ENCODE assay signal across 17 cellular contexts in the genomic region with DNA sequence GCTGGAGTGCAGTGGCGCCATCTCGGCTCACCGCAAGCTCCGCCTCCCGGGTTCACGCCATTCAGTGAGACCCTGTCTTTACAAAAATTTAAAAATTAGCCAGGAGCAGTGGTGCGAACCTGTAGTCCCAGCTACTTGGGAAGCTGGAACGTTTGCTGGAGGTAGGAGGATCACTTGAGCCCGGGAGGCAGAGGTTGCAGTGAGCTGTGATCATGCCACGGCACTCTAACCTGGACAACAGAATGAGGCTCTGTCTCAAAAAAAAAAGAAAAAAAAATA. TPM values are rescaled to one million over a fixed set of nuclear protein-coding genes. Genes with fewer than 3 reads are reported as not detected.
DNase-seq lines count a peak whose midpoint lies in the region; ATAC-seq and TF ChIP-seq lines count a peak whose summit lies in the region.
"Had no signal": no experiment of that assay in that cellular context is flagged by ENCODE, and none has a peak within 500 bp of the region (broad histone marks: within the 10 kb centered on the region; RNA-seq: fewer than 3 reads in every experiment).

No MANE protein-coding gene starts in this region.

- H3K4me3 ChIP-seq in HCT116 (replicated peaks in 1 of 2; ENCODE audit: low read depth in 1 of 2, low read length in 2 of 2) (0 out of 4 replicates have a peak overlapping the region, but pooled peaks of 1 of the 2 experiments have one; percentile 49), adipocyte (ENCODE audit: low read length) (no peak overlapping the region), stomach (no peak overlapping the region)
- H3K4me3 ChIP-seq: lung, psoas muscle had no signal

- no peaks in the 10 kb centered on the region for H3K9me2 ChIP-seq in HCT116 (ENCODE audit: insufficient read depth)

- peak overlapping the region; percentile 87 for H3K4me2 ChIP-seq in HCT116 (ENCODE audit: low read length)

- CTCF ChIA-PET in HCT116 (lab: Charles Lee) = interaction anchor here (0.9 to 2.1 kb wide), 3 partner anchors 19 to 63 kb away, joined by 4 to 9 read pairs (median 4); no protein-coding TSS in a partner anchor

- TF ChIP-seq CTCF in HCT116 (IDR thresholded peaks at IDR 0.05 in 2 of 3, conservative IDR thresholded peaks at IDR 0.05 in 1 of 3; ENCODE audit: borderline replicate concordance in 1 of 3, insufficient read depth in 1 of 3, low read depth in 2 of 3, low read length in 2 of 3) (no peak), stomach (IDR thresholded peaks at IDR 0.05) (no peak), GM20000 (IDR thresholded peaks at IDR 0.05; ENCODE audit: extremely low read depth, missing control alignments) (no peak), mesothelial cell of epicardium (IDR thresholded peaks at IDR 0.05; ENCODE audit: unreplicated experiment) (no peak)

- peaks cover 47% of the 10 kb centered on the region for H3K4me1 Mint-ChIP-seq in mesothelial cell of epicardium

- no peaks in the 10 kb centered on the region for H3K9me3 ChIP-seq in HCT116 (ENCODE audit: control insufficient read depth in 1 of 2, insufficient read depth in 1 of 2, low read depth in 1 of 2, low read length in 2 of 2)
- H3K9me3 ChIP-seq in adipocyte (ENCODE audit: control insufficient read depth, low read length) = no peaks in the 10 kb centered on the region
- H3K9me3 ChIP-seq in stomach = no peaks in the 10 kb centered on the region
- H3K9me3 ChIP-seq: BE2C, psoas muscle had no signal

- no peaks in the 10 kb centered on the region for H3K36me3 ChIP-seq in HCT116 (ENCODE audit: control insufficient read depth in 1 of 2, insufficient read depth in 2 of 2, low read length in 2 of 2)
- H3K36me3 ChIP-seq in adipocyte (ENCODE audit: control insufficient read depth, insufficient read depth, low read length, severe bottlenecking) = no peaks in the 10 kb centered on the region
- no peaks in the 10 kb centered on the region for H3K36me3 ChIP-seq in stomach
- H3K36me3 ChIP-seq: BE2C had no signal

- peaks cover 4% of the 10 kb centered on the region; the same call in 1 of the 2 replicates for H3K79me2 ChIP-seq in HCT116 (ENCODE audit: insufficient read depth, low read length)

- H3K4me3 Mint-ChIP-seq in mesothelial cell of epicardium = no peak overlapping the region
- H3K4me3 Mint-ChIP-seq: natural killer cell; stimulated activated naive CD8-positive, alpha-beta T cell treated with anti-CD3 and anti-CD28 coated beads, Interleukin-15, amount 100 ng/mL, for 72 hours had no signal

- DNase-seq in HCT116 (ENCODE audit: low read depth, low spot score) = no peak
- no peak for DNase-seq in adipocyte (ENCODE audit: low read depth)
- peak; percentile 41 for DNase-seq in left kidney (ENCODE audit: low read depth, low spot score)
- no peak for DNase-seq in stomach
- DNase-seq in GM20000 (ENCODE audit: low spot score) = no peak
- no peak for DNase-seq in mesothelial cell of epicardium (ENCODE audit: low spot score in 2 of 2, unreplicated experiment in 2 of 2)
- no peak for DNase-seq in effector CD8-positive, alpha-beta T cell (lab: John Stamatoyannopoulos, UW)
- DNase-seq: activated CD4-positive, alpha-beta T cell treated with anti-CD3 and anti-CD28 coated beads for 48 hours; activated effector memory CD4-positive, alpha-beta T cell treated with Interleukin-2 at 50 U/mL for 16 hours; BE2C; natural killer cell; NCI-H1105; NCI-H2107; NCI-H526; psoas muscle; stimulated activated naive CD8-positive, alpha-beta T cell treated with anti-CD3 and anti-CD28 coated beads, Interleukin-15, amount 100 ng/mL, for 72 hours had no signal

- H3K4me1 ChIP-seq in HCT116 (ENCODE audit: control insufficient read depth in 1 of 2, insufficient read depth in 2 of 2, low read length in 2 of 2) (peaks cover 71 to 97% of the 10 kb centered on the region in 2 experiments), adipocyte (ENCODE audit: control insufficient read depth, insufficient read depth, low read length) (peaks cover 75% of the 10 kb centered on the region), stomach (peaks cover 28 to 70% (median 46%) of the 10 kb centered on the region in 4 donors)

- peak overlapping the region; percentile 96 for H3K27ac ChIP-seq in HCT116 (ENCODE audit: low read depth, low read length)
- H3K27ac ChIP-seq in stomach = peak overlapping the region in 3 of 5 donors; percentile 64 to 76 (median 72)

- POLR2A ChIA-PET in HCT116 (lab: Charles Lee) = interaction anchor here (1.0 to 1.3 kb wide), 4 partner anchors 8 to 99 kb away, joined by 3 to 6 read pairs (median 3); no protein-coding TSS in a partner anchor

- intact Hi-C loops in HCT116 (cut with micrococcal nuclease) (no loop called here), stomach (cut with DNase I; ENCODE audit: low total_unique reads) (no loop called here)

- no peak overlapping the region for H3K27ac Mint-ChIP-seq in mesothelial cell of epicardium
- H3K27ac Mint-ChIP-seq: natural killer cell; stimulated activated naive CD8-positive, alpha-beta T cell treated with anti-CD3 and anti-CD28 coated beads, Interleukin-15, amount 100 ng/mL, for 72 hours had no signal

- RAD21 ChIA-PET in HCT116 (lab: Charles Lee; ENCODE audit: low non-redundant PET in 1 of 2, low total read pairs in 2 of 2, uncharacterized antibody in 2 of 2, unreplicated experiment in 2 of 2) = no interaction called here

- TF ChIP-seq RAD21 in HCT116 (IDR thresholded peaks at IDR 0.05; ENCODE audit: low read depth) = no peak

- BruUV-seq in HCT116 (replicated peaks; lab: Mats Ljungman, UMichigan) = no TSS peak

- H4K20me1 ChIP-seq in HCT116 (ENCODE audit: insufficient read depth) = no peaks in the 10 kb centered on the region

- no peak for TF ChIP-seq POLR2A in HCT116 (IDR thresholded peaks at IDR 0.05; ENCODE audit: borderline replicate concordance, extremely low read depth, insufficient read depth, insufficient read length)
- no peak for TF ChIP-seq POLR2A in stomach (IDR thresholded peaks at IDR 0.05)

- H3K9me3 Mint-ChIP-seq in mesothelial cell of epicardium = no peaks in the 10 kb centered on the region
- H3K9me3 Mint-ChIP-seq: natural killer cell; stimulated activated naive CD8-positive, alpha-beta T cell treated with anti-CD3 and anti-CD28 coated beads, Interleukin-15, amount 100 ng/mL, for 72 hours had no signal

- 88 to 95% (median 93%) methylated on average over 10 of the region's 10 CpGs for WGBS in stomach, 5 donors

- H2AFZ ChIP-seq in HCT116 (ENCODE audit: low read depth, low read length, poor library complexity, severe bottlenecking) = no peak overlapping the region

- H3K27me3 Mint-ChIP-seq in mesothelial cell of epicardium (ENCODE audit: low read depth) = no peaks in the 10 kb centered on the region
- H3K27me3 Mint-ChIP-seq: stimulated activated naive CD8-positive, alpha-beta T cell treated with anti-CD3 and anti-CD28 coated beads, Interleukin-15, amount 100 ng/mL, for 72 hours had no signal

- TF ChIP-seq EP300 in stomach (IDR thresholded peaks at IDR 0.05) = no peak

- ATAC-seq in HCT116 = no peak
- ATAC-seq: natural killer cell had no signal

- H3K36me3 Mint-ChIP-seq in mesothelial cell of epicardium = no peaks in the 10 kb centered on the region
- H3K36me3 Mint-ChIP-seq: natural killer cell had no signal

- H3K27me3 ChIP-seq in HCT116 (ENCODE audit: insufficient read depth, low read length) = no peaks in the 10 kb centered on the region
- H3K27me3 ChIP-seq in adipocyte (replicated peaks; ENCODE audit: control insufficient read depth, insufficient read depth, low read length) = no peaks in the 10 kb centered on the region
- H3K27me3 ChIP-seq in stomach = no peaks in the 10 kb centered on the region
- H3K27me3 ChIP-seq: BE2C had no signal

- peak overlapping the region; percentile 68 for H3K9ac ChIP-seq in HCT116 (ENCODE audit: low read length)
- peak overlapping the region; percentile 72 for H3K9ac ChIP-seq in adipocyte (ENCODE audit: low read length)

TF ChIP-seq in HCT116, 20 proteins besides CTCF, POLR2A, EP300 and RAD21 (continues in another document):
- TF ChIP-seq CEBPB (IDR thresholded peaks at IDR 0.05; ENCODE audit: low read depth) = no peak
- TF ChIP-seq, protein P1, sequence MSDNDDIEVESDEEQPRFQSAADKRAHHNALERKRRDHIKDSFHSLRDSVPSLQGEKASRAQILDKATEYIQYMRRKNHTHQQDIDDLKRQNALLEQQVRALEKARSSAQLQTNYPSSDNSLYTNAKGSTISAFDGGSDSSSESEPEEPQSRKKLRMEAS (IDR thresholded peaks at IDR 0.05) = no peak
- TF ChIP-seq EZH2phosphoT487 (IDR thresholded peaks at IDR 0.05; ENCODE audit: borderline replicate concordance) = no peak
- no peak for TF ChIP-seq SP1 (IDR thresholded peaks at IDR 0.05; ENCODE audit: low read depth)
- TF ChIP-seq, protein P2, sequence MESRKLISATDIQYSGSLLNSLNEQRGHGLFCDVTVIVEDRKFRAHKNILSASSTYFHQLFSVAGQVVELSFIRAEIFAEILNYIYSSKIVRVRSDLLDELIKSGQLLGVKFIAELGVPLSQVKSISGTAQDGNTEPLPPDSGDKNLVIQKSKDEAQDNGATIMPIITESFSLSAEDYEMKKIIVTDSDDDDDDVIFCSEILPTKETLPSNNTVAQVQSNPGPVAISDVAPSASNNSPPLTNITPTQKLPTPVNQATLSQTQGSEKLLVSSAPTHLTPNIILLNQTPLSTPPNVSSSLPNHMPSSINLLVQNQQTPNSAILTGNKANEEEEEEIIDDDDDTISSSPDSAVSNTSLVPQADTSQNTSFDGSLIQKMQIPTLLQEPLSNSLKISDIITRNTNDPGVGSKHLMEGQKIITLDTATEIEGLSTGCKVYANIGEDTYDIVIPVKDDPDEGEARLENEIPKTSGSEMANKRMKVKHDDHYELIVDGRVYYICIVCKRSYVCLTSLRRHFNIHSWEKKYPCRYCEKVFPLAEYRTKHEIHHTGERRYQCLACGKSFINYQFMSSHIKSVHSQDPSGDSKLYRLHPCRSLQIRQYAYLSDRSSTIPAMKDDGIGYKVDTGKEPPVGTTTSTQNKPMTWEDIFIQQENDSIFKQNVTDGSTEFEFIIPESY (IDR thresholded peaks at IDR 0.05; ENCODE audit: extremely low read depth, insufficient replicate concordance, low read length) = no peak
- no peak for TF ChIP-seq CBX3 (IDR thresholded peaks at IDR 0.05; ENCODE audit: low read depth)
- TF ChIP-seq, protein P3, sequence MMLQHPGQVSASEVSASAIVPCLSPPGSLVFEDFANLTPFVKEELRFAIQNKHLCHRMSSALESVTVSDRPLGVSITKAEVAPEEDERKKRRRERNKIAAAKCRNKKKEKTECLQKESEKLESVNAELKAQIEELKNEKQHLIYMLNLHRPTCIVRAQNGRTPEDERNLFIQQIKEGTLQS (IDR thresholded peaks at IDR 0.05) = no peak
- TF ChIP-seq EGR1 (IDR thresholded peaks at IDR 0.05; ENCODE audit: low read depth) = no peak
- no peak for TF ChIP-seq ZFX (IDR thresholded peaks at IDR 0.05)
- no peak for TF ChIP-seq SRF (IDR thresholded peaks at IDR 0.05; ENCODE audit: low read depth)

RNA-seq across cellular contexts. Expression of a gene that starts 5.7 kb away (rescaled TPM):
- total RNA-seq in HCT116 (2021; ENCODE audit: unreplicated experiment) (41.3 TPM), stomach (10 to 100 TPM in 4 of 5 donors, 1 to 10 TPM in 1; 5.4 to 69.5 (median 22.6) TPM), mesothelial cell of epicardium (52.2 to 59.5 TPM (median 53.0 TPM) in 3 replicates)
- polyA plus RNA-seq in HCT116 (2012) = 3.1 and 5.0 TPM in 2 replicates
- polyA plus RNA-seq in stomach = 1 to 10 TPM; 3.2 to 6.0 (median 3.7) TPM

RNA-seq across cellular contexts. Expression of a gene that starts 34.3 kb away (rescaled TPM):
- total RNA-seq in HCT116 (2021; ENCODE audit: unreplicated experiment) (0.22 TPM), stomach (10 to 100 TPM in 3 of 5 donors, 1 to 10 TPM in 2; 8.1 to 61.1 (median 13.4) TPM), mesothelial cell of epicardium (18.8 to 20.0 TPM (median 19.2 TPM) in 3 replicates)
- polyA plus RNA-seq in HCT116 (2012) = 0.14 and 0.20 TPM in 2 replicates
- polyA plus RNA-seq in stomach = 1 to 10 TPM; 4.4 to 5.9 (median 5.8) TPM
